Comparison of ENCODE assay signal across 28 cellular contexts in genomic region chr2:86256300-86256699, GRCh38.
"Had no signal": no experiment of that assay in that cellular context is flagged by ENCODE, and none has a peak within 500 bp of the region (broad histone marks: within the 10 kb centered on the region; RNA-seq: fewer than 3 reads in every experiment).

No MANE protein-coding gene starts in this region.

- ATAC-seq: activated CD8-positive, alpha-beta T cell treated with anti-CD3 and anti-CD28 coated beads for 36 hours; activated naive CD4-positive, alpha-beta T cell treated with anti-CD3 and anti-CD28 coated beads, Interleukin-2, amount 50 U/mL, for 72 hours; activated T-cell treated with anti-CD3 and anti-CD28 coated beads, Interleukin-2, amount 50 U/mL, for 4 hours; body of pancreas; Panc1 had no signal

- H3K9me3 Mint-ChIP-seq: activated CD4-positive, alpha-beta T cell treated with anti-CD3 and anti-CD28 coated beads, Interleukin-2, amount 10 ng/mL, durations not matched to agents 24 days and 14 days; activated CD8-positive, alpha-beta T cell treated with anti-CD3 and anti-CD28 coated beads for 36 hours; activated naive CD4-positive, alpha-beta T cell treated with anti-CD3 and anti-CD28 coated beads for 36 hours; activated naive CD4-positive, alpha-beta T cell treated with anti-CD3 and anti-CD28 coated beads, Interleukin-2, amount 50 U/mL, for 72 hours; activated T-cell treated with anti-CD3 and anti-CD28 coated beads, Interleukin-2, amount 50 U/mL, for 4 hours; activated T-helper 1 cell treated with anti-CD3 and anti-CD28 coated beads, Interleukin-12 subunit alpha, Interleukin-12 subunit beta, Interleukin-2, Interleukin-4 antibody, amounts not matched to agents 30 ng/mL and 10 ng/mL and 1 ng/mL, durations not matched to agents 14 hours and 24 hours and 36 hours had no signal

- H3K4me3 Mint-ChIP-seq: activated CD4-positive, alpha-beta T cell treated with anti-CD3 and anti-CD28 coated beads, Interleukin-2, amount 10 ng/mL, durations not matched to agents 24 days and 14 days; activated CD8-positive, alpha-beta T cell treated with anti-CD3 and anti-CD28 coated beads for 36 hours; activated naive CD4-positive, alpha-beta T cell treated with anti-CD3 and anti-CD28 coated beads for 36 hours; activated T-cell treated with anti-CD3 and anti-CD28 coated beads, Interleukin-2, amount 50 U/mL, for 4 hours; activated T-helper 1 cell treated with anti-CD3 and anti-CD28 coated beads, Interleukin-12 subunit alpha, Interleukin-12 subunit beta, Interleukin-2, Interleukin-4 antibody, amounts not matched to agents 30 ng/mL and 10 ng/mL and 1 ng/mL, durations not matched to agents 14 hours and 24 hours and 36 hours had no signal

- H3K27ac ChIP-seq: adrenal gland, body of pancreas, SJCRH30, SK-N-MC, WERI-Rb-1 had no signal

- H3K27ac Mint-ChIP-seq: activated CD4-positive, alpha-beta T cell treated with anti-CD3 and anti-CD28 coated beads, Interleukin-2, amount 10 ng/mL, durations not matched to agents 24 days and 14 days; activated CD8-positive, alpha-beta T cell treated with anti-CD3 and anti-CD28 coated beads for 36 hours; activated naive CD4-positive, alpha-beta T cell treated with anti-CD3 and anti-CD28 coated beads for 36 hours; activated T-helper 1 cell treated with anti-CD3 and anti-CD28 coated beads, Interleukin-12 subunit alpha, Interleukin-12 subunit beta, Interleukin-2, Interleukin-4 antibody, amounts not matched to agents 30 ng/mL and 10 ng/mL and 1 ng/mL, durations not matched to agents 14 hours and 24 hours and 36 hours had no signal

- H3K27me3 ChIP-seq: adrenal gland, body of pancreas, breast epithelium, MG63 had no signal

- H3K36me3 Mint-ChIP-seq: activated naive CD4-positive, alpha-beta T cell treated with anti-CD3 and anti-CD28 coated beads, Interleukin-2, amount 50 U/mL, for 72 hours had no signal

- H3K4me3 ChIP-seq: adrenal gland, body of pancreas, breast epithelium, MG63, SJCRH30, SK-N-MC had no signal

- H3K36me3 ChIP-seq: adrenal gland, breast epithelium, MG63, SJCRH30 had no signal

- H3K9me3 ChIP-seq: adrenal gland, body of pancreas, breast epithelium, MG63, SJCRH30 had no signal

- DNase-seq: activated CD4-positive, alpha-beta T cell treated with anti-CD3 and anti-CD28 coated beads, Interleukin-2, amount 10 ng/mL, durations not matched to agents 24 days and 14 days; activated CD4-positive, alpha-beta T cell treated with anti-CD3 and anti-CD28 coated beads, Interleukin-2, amount 50 U/mL, for 4 hours; activated CD8-positive, alpha-beta T cell treated with anti-CD3 and anti-CD28 coated beads for 36 hours; activated gamma-delta T cell treated with Interleukin-2 at 50 U/mL for 16 hours; activated naive CD4-positive, alpha-beta T cell treated with anti-CD3 and anti-CD28 coated beads for 36 hours; activated T-cell treated with anti-CD3 and anti-CD28 coated beads for 4 hours; activated T-cell treated with anti-CD3 and anti-CD28 coated beads, Interleukin-2, amount 50 U/mL, for 4 hours; adrenal gland; body of pancreas; Kasumi-1; KG1; MG63; NCI-H1048; NCI-H1105 treated with DMSO at 0.1 percent for 48 hours; NCI-H1436 treated with DMSO at 0.1 percent for 48 hours; NCI-H1694 treated with DMSO at 0.1 percent for 48 hours; NCI-H2029; NCI-H345; NCI-H524 treated with DMSO at 0.1 percent for 48 hours; SHP77; SJCRH30; T1000; WERI-Rb-1 had no signal

- H3K4me1 ChIP-seq: adrenal gland, breast epithelium, SJCRH30 had no signal

- H3K4me1 Mint-ChIP-seq: activated CD4-positive, alpha-beta T cell treated with anti-CD3 and anti-CD28 coated beads, Interleukin-2, amount 10 ng/mL, durations not matched to agents 24 days and 14 days had no signal
